ENCODE assay signal across 1 cellular context in the genomic region with DNA sequence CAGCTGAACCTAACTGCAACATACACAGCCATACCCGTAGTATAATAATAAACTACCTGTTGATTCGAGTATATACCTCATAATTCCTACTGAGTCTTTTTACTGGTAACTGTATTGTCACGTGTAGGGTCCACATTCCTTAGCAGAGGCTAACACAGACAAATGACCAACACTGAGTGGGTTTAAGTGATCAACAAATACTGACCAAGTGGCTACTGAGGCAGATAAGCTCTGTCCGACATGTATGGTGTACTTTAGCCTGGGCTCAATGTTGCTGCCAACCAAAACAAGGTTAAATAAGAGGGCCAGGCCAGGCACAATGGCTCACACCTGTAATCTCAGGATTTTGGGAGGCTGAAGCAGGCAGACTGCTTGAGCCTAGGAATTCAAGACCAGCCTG.
TF ChIP-seq lines count a peak whose summit lies in the region.

No MANE protein-coding gene starts in this region.

TF ChIP-seq in endothelial cell of umbilical vein, 7 proteins besides CTCF, POLR2A, EP300 and RAD21:
- TF ChIP-seq GATA2 (IDR thresholded peaks at IDR 0.05; ENCODE audit: insufficient read depth, insufficient read length, low read depth, low read length) (no peak), MAX (IDR thresholded peaks at IDR 0.05; ENCODE audit: insufficient read depth, insufficient read length) (no peak), JUN (IDR thresholded peaks at IDR 0.05; ENCODE audit: borderline replicate concordance, insufficient read depth, insufficient read length, low read depth) (no peak), POLR2AphosphoS5 (IDR thresholded peaks at IDR 0.05; ENCODE audit: insufficient read depth, low read depth, low read length) (no peak), EZH2 (IDR thresholded peaks at IDR 0.05; ENCODE audit: borderline replicate concordance, low read depth, low read length, severe bottlenecking) (no peak), FOS (IDR thresholded peaks at IDR 0.05; ENCODE audit: borderline replicate concordance, insufficient read depth, low read length) (no peak), MYC (IDR thresholded peaks at IDR 0.05; ENCODE audit: low read depth, low read length) (no peak)
